ENCODE assay signal across 1 cellular context in genomic region chr2:203786912-203787311, GRCh38.
A peak's percentile ranks its signal among the peaks of the same experiment; 100 is the strongest.
TF ChIP-seq lines count a peak whose summit lies in the region.

No MANE protein-coding gene starts in this region.

TF ChIP-seq in HepG2, 621 proteins besides CTCF, POLR2A, EP300 and RAD21 (continued from another document and continues in another):
- TF ChIP-seq PRDM15 (CRISPR knock-in tag; IDR thresholded peaks at IDR 0.05): no peak
- TF ChIP-seq SOX13 (IDR thresholded peaks at IDR 0.05): no peak
- peak in 1 of 2 experiments; percentile 75; a peak in 2 of 4 replicates for TF ChIP-seq SOX13 (CRISPR knock-in tag; conservative IDR thresholded peaks at IDR 0.05 in 1 of 2, IDR thresholded peaks at IDR 0.05 in 1 of 2)
- no peak for TF ChIP-seq NFE2L1 (CRISPR knock-in tag; IDR thresholded peaks at IDR 0.05; ENCODE audit: borderline replicate concordance)
- no peak for TF ChIP-seq HMG20A (CRISPR knock-in tag; IDR thresholded peaks at IDR 0.05; ENCODE audit: borderline replicate concordance)
- peak; percentile 80 for TF ChIP-seq ATF3 (CRISPR knock-in tag; IDR thresholded peaks at IDR 0.05)
- TF ChIP-seq CEBPB (IDR thresholded peaks at IDR 0.05; ENCODE audit: borderline replicate concordance, low read depth, low read length): peak; percentile 86
- no peak for TF ChIP-seq TRIM24 (CRISPR knock-in tag; IDR thresholded peaks at IDR 0.05)
- TF ChIP-seq CEBPG (CRISPR knock-in tag; IDR thresholded peaks at IDR 0.05): peak; percentile 92
- TF ChIP-seq ARID5B (CRISPR knock-in tag; IDR thresholded peaks at IDR 0.05): peak; percentile 51
- no peak for TF ChIP-seq GPBP1L1 (CRISPR knock-in tag; IDR thresholded peaks at IDR 0.05)
- TF ChIP-seq TBL1XR1 (IDR thresholded peaks at IDR 0.05; ENCODE audit: borderline replicate concordance, low read length, partially characterized antibody): no peak
- peak; percentile 99 for TF ChIP-seq ZBTB33 (CRISPR knock-in tag; IDR thresholded peaks at IDR 0.05)
- no peak for TF ChIP-seq MIER2 (CRISPR knock-in tag; IDR thresholded peaks at IDR 0.05)
- TF ChIP-seq ATF7 (IDR thresholded peaks at IDR 0.05): peak; percentile 50; the same call in 1 of the 2 replicates
- TF ChIP-seq ATF7 (CRISPR knock-in tag; IDR thresholded peaks at IDR 0.05): no peak
- TF ChIP-seq PCBP2 (optimal IDR thresholded peaks at IDR 0.05; ENCODE audit: low read depth, low read length, poor library complexity, severe bottlenecking): no peak
- TF ChIP-seq DDIT3 (CRISPR knock-in tag; IDR thresholded peaks at IDR 0.05): no peak
- no peak for TF ChIP-seq SNAPC4 (CRISPR knock-in tag; IDR thresholded peaks at IDR 0.05)
- TF ChIP-seq HOMEZ (CRISPR knock-in tag; IDR thresholded peaks at IDR 0.05; ENCODE audit: low read depth): no peak
- TF ChIP-seq ZNF766 (CRISPR knock-in tag; IDR thresholded peaks at IDR 0.05; ENCODE audit: borderline replicate concordance): no peak
- TF ChIP-seq KDM2A (CRISPR knock-in tag; IDR thresholded peaks at IDR 0.05; ENCODE audit: borderline replicate concordance, low read depth): no peak
- no peak for TF ChIP-seq NR1H2 (CRISPR knock-in tag; IDR thresholded peaks at IDR 0.05; ENCODE audit: borderline replicate concordance, low read depth)
- no peak for TF ChIP-seq ZNF580 (CRISPR knock-in tag; IDR thresholded peaks at IDR 0.05; ENCODE audit: borderline replicate concordance, low read depth)
- TF ChIP-seq KDM1A (CRISPR knock-in tag; IDR thresholded peaks at IDR 0.05): peak; percentile 65; the same call in 1 of the 2 replicates
- TF ChIP-seq FOSL2 (CRISPR knock-in tag; IDR thresholded peaks at IDR 0.05): 0 out of 2 replicates have a peak, but pooled peaks have one; percentile 26
- TF ChIP-seq NFATC3 (CRISPR knock-in tag; IDR thresholded peaks at IDR 0.05): no peak
- TF ChIP-seq SMARCE1 (IDR thresholded peaks at IDR 0.05; ENCODE audit: borderline replicate concordance): no peak
- 0 out of 2 replicates have a peak, but pooled peaks have one; percentile 24 for TF ChIP-seq CBX5 (CRISPR knock-in tag; IDR thresholded peaks at IDR 0.05; ENCODE audit: borderline replicate concordance)
- no peak for TF ChIP-seq ZNF850 (CRISPR knock-in tag; conservative IDR thresholded peaks at IDR 0.05)
- TF ChIP-seq ATAD3A (CRISPR knock-in tag; IDR thresholded peaks at IDR 0.05): no peak
- TF ChIP-seq ATF4 (CRISPR knock-in tag; IDR thresholded peaks at IDR 0.05): peak; percentile 65 to 95; a peak in 3 of 4 replicates
- TF ChIP-seq SOX5 (CRISPR knock-in tag; IDR thresholded peaks at IDR 0.05; ENCODE audit: borderline replicate concordance): peak; percentile 53; the same call in 1 of the 2 replicates
- TF ChIP-seq ZNF775 (CRISPR knock-in tag; IDR thresholded peaks at IDR 0.05; ENCODE audit: borderline replicate concordance): no peak
- TF ChIP-seq ZMYM3 (CRISPR knock-in tag; IDR thresholded peaks at IDR 0.05): no peak
- TF ChIP-seq ZNF232 (CRISPR knock-in tag; IDR thresholded peaks at IDR 0.05; ENCODE audit: borderline replicate concordance): no peak
- TF ChIP-seq HCFC1 (IDR thresholded peaks at IDR 0.05; ENCODE audit: low read depth, low read length): no peak
- peak; percentile 46; the same call in 1 of the 2 replicates for TF ChIP-seq ZMYM2 (CRISPR knock-in tag; IDR thresholded peaks at IDR 0.05)
- TF ChIP-seq KLF9 (CRISPR knock-in tag; IDR thresholded peaks at IDR 0.05; ENCODE audit: low read depth): no peak
- TF ChIP-seq GABPA (IDR thresholded peaks at IDR 0.05; ENCODE audit: low read depth, low read length): no peak
- peak; percentile 22; the same call in 1 of the 2 replicates for TF ChIP-seq GABPA (CRISPR knock-in tag; IDR thresholded peaks at IDR 0.05; ENCODE audit: low read depth)
- TF ChIP-seq HDAC2 (CRISPR knock-in tag; IDR thresholded peaks at IDR 0.05): peak; percentile 24; the same call in 1 of the 2 replicates
- TF ChIP-seq NONO (IDR thresholded peaks at IDR 0.05): no peak
- no peak for TF ChIP-seq NONO (CRISPR knock-in tag; conservative IDR thresholded peaks at IDR 0.05)
